Comparison of ENCODE assay signal across 34 cellular contexts in genomic region chr9:132905726-132906125, GRCh38. TPM values are rescaled to one million over a fixed set of nuclear protein-coding genes. Genes with fewer than 3 reads are reported as not detected.
"Had no signal": no experiment of that assay in that cellular context is flagged by ENCODE, and none has a peak within 500 bp of the region (broad histone marks: within the 10 kb centered on the region; RNA-seq: fewer than 3 reads in every experiment).

No MANE protein-coding gene starts in this region.

- H3K9me3 ChIP-seq: adrenal gland, body of pancreas, breast epithelium had no signal

- H3K4me1 Mint-ChIP-seq: activated T-helper 17 cell treated with anti-CD3 and anti-CD28 coated beads, Interleukin-2, amount 50 U/mL, for 72 hours had no signal

- H3K4me1 ChIP-seq: adrenal gland, body of pancreas, breast epithelium had no signal

- H3K27me3 Mint-ChIP-seq: activated B cell treated with CpG ODN at 0.5 μM for 24 hours; activated CD4-positive, alpha-beta memory T cell treated with anti-CD3 and anti-CD28 coated beads for 36 hours; activated CD4-positive, alpha-beta T cell treated with anti-CD3 and anti-CD28 coated beads, Interleukin-2, amount 10 ng/mL, durations not matched to agents 24 days and 14 days; activated CD8-positive, alpha-beta T cell treated with anti-CD3 and anti-CD28 coated beads for 36 hours; activated naive CD4-positive, alpha-beta T cell treated with anti-CD3 and anti-CD28 coated beads, Interleukin-2, amount 10 ng/mL, durations not matched to agents 7 days and 5 days; activated naive CD4-positive, alpha-beta T cell treated with anti-CD3 and anti-CD28 coated beads, Interleukin-2, amount 50 U/mL, for 24 hours; activated naive CD8-positive, alpha-beta T cell treated with anti-CD3 and anti-CD28 coated beads for 36 hours; activated T-helper 17 cell treated with anti-CD3 and anti-CD28 coated beads, Interleukin-2, amount 50 U/mL, for 72 hours had no signal

- H3K27ac ChIP-seq: adrenal gland, body of pancreas, brain microvascular endothelial cell, breast epithelium, WERI-Rb-1 had no signal

- H3K9me3 Mint-ChIP-seq: activated B cell treated with CpG ODN at 0.5 μM for 24 hours; activated CD4-positive, alpha-beta memory T cell treated with anti-CD3 and anti-CD28 coated beads for 36 hours; activated CD4-positive, alpha-beta T cell treated with anti-CD3 and anti-CD28 coated beads, Interleukin-2, amount 10 ng/mL, durations not matched to agents 24 days and 14 days; activated CD8-positive, alpha-beta T cell treated with anti-CD3 and anti-CD28 coated beads for 36 hours; activated naive CD4-positive, alpha-beta T cell treated with anti-CD3 and anti-CD28 coated beads, Interleukin-2, amount 10 ng/mL, durations not matched to agents 7 days and 5 days; activated naive CD4-positive, alpha-beta T cell treated with anti-CD3 and anti-CD28 coated beads, Interleukin-2, amount 50 U/mL, for 24 hours; activated naive CD8-positive, alpha-beta T cell treated with anti-CD3 and anti-CD28 coated beads for 36 hours; activated T-cell treated with anti-CD3 and anti-CD28 coated beads, Interleukin-2, amount 50 U/mL, for 4 hours; activated T-cell treated with anti-CD3 and anti-CD28 coated beads, Interleukin-2, amount 50 U/mL, for 72 hours; activated T-helper 1 cell treated with anti-CD3 and anti-CD28 coated beads, Interleukin-12 subunit alpha, Interleukin-12 subunit beta, Interleukin-2, Interleukin-4 antibody, amounts not matched to agents 30 ng/mL and 10 ng/mL and 1 ng/mL, durations not matched to agents 14 hours and 24 hours and 36 hours; activated T-helper 17 cell treated with anti-CD3 and anti-CD28 coated beads, Interleukin-2, amount 50 U/mL, for 72 hours; T-helper 1 cell treated with Interleukin-12 subunit alpha and Interleukin-12 subunit beta and Interleukin-4 antibody, amounts not matched to agents 30 μg/mL and 1 μg/mL, for 36 hours; T-helper 2 cell treated with Interferon-gamma antibody and Interleukin-4, amounts not matched to agents 5 μg/mL and 100 μg/mL, for 36 hours had no signal

- H3K27ac Mint-ChIP-seq: activated B cell treated with CpG ODN at 0.5 μM for 24 hours; activated CD4-positive, alpha-beta memory T cell treated with anti-CD3 and anti-CD28 coated beads for 36 hours; activated CD4-positive, alpha-beta T cell treated with anti-CD3 and anti-CD28 coated beads, Interleukin-2, amount 10 ng/mL, durations not matched to agents 24 days and 14 days; activated CD8-positive, alpha-beta T cell treated with anti-CD3 and anti-CD28 coated beads for 36 hours; activated naive CD4-positive, alpha-beta T cell treated with anti-CD3 and anti-CD28 coated beads, Interleukin-2, amount 10 ng/mL, durations not matched to agents 7 days and 5 days; activated naive CD4-positive, alpha-beta T cell treated with anti-CD3 and anti-CD28 coated beads, Interleukin-2, amount 50 U/mL, for 24 hours; activated naive CD8-positive, alpha-beta T cell treated with anti-CD3 and anti-CD28 coated beads for 36 hours; activated T-cell treated with anti-CD3 and anti-CD28 coated beads, Interleukin-2, amount 50 U/mL, for 72 hours; activated T-helper 1 cell treated with anti-CD3 and anti-CD28 coated beads, Interleukin-12 subunit alpha, Interleukin-12 subunit beta, Interleukin-2, Interleukin-4 antibody, amounts not matched to agents 30 ng/mL and 10 ng/mL and 1 ng/mL, durations not matched to agents 14 hours and 24 hours and 36 hours; activated T-helper 17 cell treated with anti-CD3 and anti-CD28 coated beads, Interleukin-2, amount 50 U/mL, for 72 hours; T-helper 1 cell treated with Interleukin-12 subunit alpha and Interleukin-12 subunit beta and Interleukin-4 antibody, amounts not matched to agents 30 μg/mL and 1 μg/mL, for 36 hours; T-helper 2 cell treated with Interferon-gamma antibody and Interleukin-4, amounts not matched to agents 5 μg/mL and 100 μg/mL, for 36 hours had no signal

- H3K27me3 ChIP-seq: adrenal gland, body of pancreas, brain microvascular endothelial cell, breast epithelium had no signal

- DNase-seq: activated B cell treated with CpG ODN at 0.5 μM for 24 hours; activated CD4-positive, alpha-beta memory T cell treated with anti-CD3 and anti-CD28 coated beads for 36 hours; activated CD4-positive, alpha-beta T cell treated with anti-CD3 and anti-CD28 coated beads for 4 hours; activated CD4-positive, alpha-beta T cell treated with anti-CD3 and anti-CD28 coated beads, Interleukin-2, amount 10 ng/mL, durations not matched to agents 24 days and 14 days; activated CD4-positive, alpha-beta T cell treated with anti-CD3 and anti-CD28 coated beads, Interleukin-2, amount 50 U/mL, for 1 hour; activated CD4-positive, alpha-beta T cell treated with anti-CD3 and anti-CD28 coated beads, Interleukin-2, amount 50 U/mL, for 4 hours; activated CD4-positive, CD25-positive, alpha-beta regulatory T cell treated with anti-CD3 and anti-CD28 coated beads, Interleukin-2, amount 50 U/mL, for 72 hours; activated CD8-positive, alpha-beta memory T cell treated with anti-CD3 and anti-CD28 coated beads, Interleukin-2, amount 50 U/mL, for 4 hours; activated CD8-positive, alpha-beta T cell treated with anti-CD3 and anti-CD28 coated beads for 36 hours; activated effector memory CD4-positive, alpha-beta T cell treated with anti-CD3 and anti-CD28 coated beads, Interleukin-2, amount 50 U/mL, for 16 hours; activated gamma-delta T cell treated with Interleukin-2 at 50 U/mL for 16 hours; activated naive CD4-positive, alpha-beta T cell treated with anti-CD3 and anti-CD28 coated beads, Interleukin-2, amount 10 ng/mL, durations not matched to agents 7 days and 5 days; activated naive CD4-positive, alpha-beta T cell treated with Interleukin-2 at 50 U/mL for 16 hours; activated naive CD8-positive, alpha-beta T cell treated with anti-CD3 and anti-CD28 coated beads for 36 hours; activated T-cell treated with anti-CD3 and anti-CD28 coated beads for 4 hours; activated T-cell treated with anti-CD3 and anti-CD28 coated beads, Interleukin-2, amount 50 U/mL, for 1 hour; activated T-cell treated with anti-CD3 and anti-CD28 coated beads, Interleukin-2, amount 50 U/mL, for 4 hours; activated T-cell treated with anti-CD3 and anti-CD28 coated beads, Interleukin-2, amount 50 U/mL, for 72 hours; adrenal gland; amniotic stem cell; aorta; body of pancreas; brain microvascular endothelial cell; central memory CD4-positive, alpha-beta T cell; T-helper 1 cell; T-helper 2 cell; T-helper 9 cell; WERI-Rb-1 had no signal

- H3K4me3 Mint-ChIP-seq: activated B cell treated with CpG ODN at 0.5 μM for 24 hours; activated CD4-positive, alpha-beta memory T cell treated with anti-CD3 and anti-CD28 coated beads for 36 hours; activated CD4-positive, alpha-beta T cell treated with anti-CD3 and anti-CD28 coated beads, Interleukin-2, amount 10 ng/mL, durations not matched to agents 24 days and 14 days; activated CD8-positive, alpha-beta T cell treated with anti-CD3 and anti-CD28 coated beads for 36 hours; activated naive CD4-positive, alpha-beta T cell treated with anti-CD3 and anti-CD28 coated beads, Interleukin-2, amount 10 ng/mL, durations not matched to agents 7 days and 5 days; activated naive CD4-positive, alpha-beta T cell treated with anti-CD3 and anti-CD28 coated beads, Interleukin-2, amount 50 U/mL, for 24 hours; activated naive CD8-positive, alpha-beta T cell treated with anti-CD3 and anti-CD28 coated beads for 36 hours; activated T-cell treated with anti-CD3 and anti-CD28 coated beads, Interleukin-2, amount 50 U/mL, for 4 hours; activated T-cell treated with anti-CD3 and anti-CD28 coated beads, Interleukin-2, amount 50 U/mL, for 72 hours; activated T-helper 1 cell treated with anti-CD3 and anti-CD28 coated beads, Interleukin-12 subunit alpha, Interleukin-12 subunit beta, Interleukin-2, Interleukin-4 antibody, amounts not matched to agents 30 ng/mL and 10 ng/mL and 1 ng/mL, durations not matched to agents 14 hours and 24 hours and 36 hours; activated T-helper 17 cell treated with anti-CD3 and anti-CD28 coated beads, Interleukin-2, amount 50 U/mL, for 72 hours; T-helper 1 cell treated with Interleukin-12 subunit alpha and Interleukin-12 subunit beta and Interleukin-4 antibody, amounts not matched to agents 30 μg/mL and 1 μg/mL, for 36 hours; T-helper 2 cell treated with Interferon-gamma antibody and Interleukin-4, amounts not matched to agents 5 μg/mL and 100 μg/mL, for 36 hours had no signal

RNA-seq across cellular contexts. Expression of gene AK8, which starts 27.6 kb away (rescaled TPM):
- total RNA-seq: activated CD4-positive, alpha-beta T cell treated with anti-CD3 and anti-CD28 coated beads, Interleukin-2, amount 10 ng/mL, durations not matched to agents 24 days and 14 days; activated CD8-positive, alpha-beta T cell treated with anti-CD3 and anti-CD28 coated beads for 36 hours; activated T-cell treated with anti-CD3 and anti-CD28 coated beads, Interleukin-2, amount 50 U/mL, for 4 hours; activated T-helper 1 cell treated with anti-CD3 and anti-CD28 coated beads, Interleukin-12 subunit alpha, Interleukin-12 subunit beta, Interleukin-2, Interleukin-4 antibody, amounts not matched to agents 30 ng/mL and 10 ng/mL and 1 ng/mL, durations not matched to agents 14 hours and 24 hours and 36 hours had no signal
